ENCODE assay signal across 27 cellular contexts in the genomic region with DNA sequence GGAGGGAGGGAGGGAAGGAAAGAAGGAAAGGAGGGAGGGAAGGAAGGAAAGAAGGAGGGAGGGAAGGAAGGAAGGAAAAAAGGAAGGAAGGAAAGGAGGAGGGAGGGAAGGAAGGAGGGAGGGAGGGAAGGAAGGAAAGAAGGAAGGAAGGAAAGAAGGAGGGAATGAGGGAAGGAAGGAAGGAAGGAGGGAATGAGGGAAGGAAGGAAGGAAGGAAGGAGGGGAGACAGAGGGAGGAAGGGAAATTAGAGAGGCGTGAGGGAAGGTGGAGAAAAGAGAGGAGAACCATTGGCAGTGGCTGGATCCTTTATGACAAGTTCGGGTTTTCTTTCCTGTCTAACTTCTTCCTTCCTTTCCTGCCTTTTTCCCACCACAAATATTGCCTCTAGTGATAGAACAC.
"Had no signal": no experiment of that assay in that cellular context is flagged by ENCODE, and none has a peak within 500 bp of the region (broad histone marks: within the 10 kb centered on the region; RNA-seq: fewer than 3 reads in every experiment).

No MANE protein-coding gene starts in this region.

- DNase-seq: colonic mucosa; cortex of kidney; dermis blood vessel endothelial cell; dorsolateral prefrontal cortex; effector CD4-positive, alpha-beta T cell; effector CD8-positive, alpha-beta T cell; effector memory CD8-positive, alpha-beta T cell; endodermal cell; erythroblast; esophagus squamous epithelium; foreskin fibroblast; foreskin keratinocyte; foreskin melanocyte; gastrocnemius medialis; glutamatergic neuron; head of caudate nucleus; heart left ventricle; heart right ventricle had no signal

- H3K27me3 ChIP-seq: colonic mucosa had no signal

- H3K4me3 ChIP-seq: colonic mucosa, coronary artery, dorsolateral prefrontal cortex, esophagus muscularis mucosa, esophagus squamous epithelium, gastrocnemius medialis, gastroesophageal sphincter, heart left ventricle, heart right ventricle had no signal

- FAIRE-seq: colon, endometrium, endothelial cell of umbilical vein, frontal cortex had no signal

- H3K9me3 ChIP-seq: colonic mucosa, esophagus muscularis mucosa, esophagus squamous epithelium, gastrocnemius medialis, gastroesophageal sphincter, heart left ventricle, heart right ventricle had no signal

- H3K27ac ChIP-seq: colonic mucosa, coronary artery, dorsolateral prefrontal cortex, epithelial cell of prostate, esophagus muscularis mucosa, esophagus squamous epithelium, foreskin keratinocyte, gastrocnemius medialis, gastroesophageal sphincter, heart left ventricle, heart right ventricle had no signal

- H3K36me3 ChIP-seq: colonic mucosa, esophagus muscularis mucosa, esophagus squamous epithelium, gastrocnemius medialis, gastroesophageal sphincter, heart left ventricle, heart right ventricle had no signal

- ATAC-seq: effector memory CD8-positive, alpha-beta T cell; esophagus mucosa; foreskin keratinocyte; gastrocnemius medialis; gastroesophageal sphincter; heart left ventricle; heart right ventricle had no signal

- H3K4me1 ChIP-seq: colonic mucosa, esophagus muscularis mucosa, esophagus squamous epithelium, gastrocnemius medialis, gastroesophageal sphincter, heart left ventricle, heart right ventricle had no signal
